In genomic region chr2:225100856-225101294, GRCh38 we compare ENCODE assay signal across 14 cellular contexts. TPM values are rescaled to one million over a fixed set of nuclear protein-coding genes. Genes with fewer than 3 reads are reported as not detected.
A peak's percentile ranks its signal among the peaks of the same experiment; 100 is the strongest.
DNase-seq lines count a peak whose midpoint lies in the region; ATAC-seq, FAIRE-seq and TF ChIP-seq lines count a peak whose summit lies in the region.
"Had no signal": no experiment of that assay in that cellular context is flagged by ENCODE, and none has a peak within 500 bp of the region (broad histone marks: within the 10 kb centered on the region; RNA-seq: fewer than 3 reads in every experiment).

No MANE protein-coding gene starts in this region.

- DNase-seq in AG08395 (ENCODE audit: low spot score) (peak; percentile 81), HK-2 (ENCODE audit: unreplicated experiment) (peak; percentile 18), amniotic stem cell (lab: John Stamatoyannopoulos, UW) (peak; percentile 80), keratinocyte (ENCODE audit: low read depth, low spot score) (peak; percentile 49), Ammon's horn (ENCODE audit: low spot score) (no peak), sciatic nerve (ENCODE audit: low spot score) (no peak), NCI-H187 treated with DMSO at 0.1 percent for 48 hours (lab: John Stamatoyannopoulos, UW) (no peak)
- DNase-seq: activated CD4-positive, CD25-positive, alpha-beta regulatory T cell; effector CD4-positive, alpha-beta T cell; left colon; NCI-H1105 treated with DMSO at 0.1 percent for 48 hours; RPMI8226 had no signal

- H3K79me2 ChIP-seq in keratinocyte (ENCODE audit: control insufficient read depth, insufficient read depth, low read length), result no peaks in the 10 kb centered on the region

- no peaks in the 10 kb centered on the region for H4K20me1 ChIP-seq in keratinocyte (ENCODE audit: control insufficient read depth, extremely low read depth, insufficient read depth, low read length)

- H3K4me3 ChIP-seq in keratinocyte (ENCODE audit: control insufficient read depth in 2 of 3, extremely low read depth in 1 of 3, insufficient read depth in 2 of 3, low read depth in 1 of 3, low read length in 3 of 3), result no peak overlapping the region
- H3K4me3 ChIP-seq: prostate gland had no signal

- H3K27me3 ChIP-seq in keratinocyte (ENCODE audit: control insufficient read depth, extremely low read depth, insufficient read depth, low read length), result no peaks in the 10 kb centered on the region

- intact Hi-C loops in sciatic nerve (cut with DNase I), result no loop called here

- FAIRE-seq in keratinocyte (lab: Jason Lieb, UNC), result peak; percentile 56

- no peaks in the 10 kb centered on the region for H3K36me3 ChIP-seq in keratinocyte (ENCODE audit: control insufficient read depth in 2 of 2, extremely low read depth in 1 of 2, insufficient read depth in 2 of 2, low read length in 2 of 2)
- H3K36me3 ChIP-seq: prostate gland had no signal

- peak overlapping the region; percentile 70 for H2AFZ ChIP-seq in keratinocyte (ENCODE audit: control insufficient read depth, low read length)

- no peaks in the 10 kb centered on the region for H3K9me1 ChIP-seq in keratinocyte (ENCODE audit: control insufficient read depth, extremely low read depth, insufficient read depth, low read length)

- ATAC-seq in sciatic nerve (no peak), HG03354 (IDR thresholded peaks at IDR 0.05; ENCODE audit: poor library complexity, severe bottlenecking, unreplicated experiment) (no peak)
- ATAC-seq: left colon had no signal

- H3K4me2 ChIP-seq in keratinocyte (ENCODE audit: control insufficient read depth, extremely low read depth, insufficient read depth, low read depth, low read length), result peak overlapping the region; percentile 31

- H3K9me3 ChIP-seq in keratinocyte (ENCODE audit: control insufficient read depth, low read depth, low read length), result no peaks in the 10 kb centered on the region
- H3K9me3 ChIP-seq: prostate gland had no signal

- peak overlapping the region; percentile 65 for H3K27ac ChIP-seq in keratinocyte (ENCODE audit: control insufficient read depth, insufficient read depth, low read length)
- H3K27ac ChIP-seq: prostate gland had no signal

- no peak overlapping the region for H3K9ac ChIP-seq in keratinocyte (ENCODE audit: control insufficient read depth, extremely low read depth, insufficient read depth, low read length)

- peaks cover 18% of the 10 kb centered on the region for H3K4me1 ChIP-seq in keratinocyte (ENCODE audit: control insufficient read depth, extremely low read depth, insufficient read depth, low read length)
- H3K4me1 ChIP-seq: prostate gland had no signal

- dilution Hi-C loops in keratinocyte (cut with MboI; ENCODE audit: extremely low pct_ligation_motif_present, low sequenced_read_pairs), result no loop called here

- no peak for TF ChIP-seq CTCF in keratinocyte (optimal IDR thresholded peaks at IDR 0.05 in 1 of 3, IDR thresholded peaks at IDR 0.05 in 1 of 3, conservative IDR thresholded peaks at IDR 0.05 in 1 of 3; ENCODE audit: extremely low read depth in 1 of 3, insufficient read depth in 2 of 3, low read length in 3 of 3)

RNA-seq across cellular contexts. Expression of gene DOCK10, which starts 58.6 kb away (rescaled TPM):
- polyA plus RNA-seq in keratinocyte, result 1.0 to 2.5 TPM (median 1.4 TPM) in 3 replicates
- 0.27 TPM for polyA plus RNA-seq in keratinocyte (2011; ENCODE audit: low read depth)
- polyA plus RNA-seq in keratinocyte (2011; cell fraction: cytosol; rRNA removed), result 0.21 and 0.29 TPM in 2 replicates
- 0.80 and 1.8 TPM in 2 replicates for polyA plus RNA-seq in keratinocyte (2011; cell fraction: nucleus; rRNA removed)
- polyA plus RNA-seq in keratinocyte (2012; ENCODE audit: low replicate concordance), result 0.01 and 0.58 TPM in 2 replicates
- polyA minus RNA-seq in keratinocyte, result 1.2 to 2.7 TPM (median 1.5 TPM) in 3 replicates
- polyA minus RNA-seq in keratinocyte (2011; cell fraction: cytosol; rRNA and poly(A)+ RNA removed), result 4.0 TPM
- polyA minus RNA-seq in keratinocyte (2011; cell fraction: nucleus; rRNA and poly(A)+ RNA removed), result 1.3 and 1.6 TPM in 2 replicates
- 50.7 TPM for total RNA-seq in sciatic nerve

Comparison
In these comparisons a context has a peak if more than half of its experiments do, and no peak if none do; other contexts are left out.
1. DNase-seq: peak in AG08395 (single experiment), HK-2 (single experiment), amniotic stem cell (single experiment) and keratinocyte (single experiment); none in Ammon's horn (single experiment), sciatic nerve (single experiment) and NCI-H187 treated with DMSO at 0.1 percent for 48 hours (single experiment).